In genomic region chr4:7535619-7536018, GRCh38 we compare ENCODE assay signal across 23 cellular contexts.
DNase-seq lines count a peak whose midpoint lies in the region; ATAC-seq, FAIRE-seq and TF ChIP-seq lines count a peak whose summit lies in the region.
"Had no signal": no experiment of that assay in that cellular context is flagged by ENCODE, and none has a peak within 500 bp of the region (broad histone marks: within the 10 kb centered on the region; RNA-seq: fewer than 3 reads in every experiment).

No MANE protein-coding gene starts in this region.

- H3K23me2 ChIP-seq in H1 (ENCODE audit: low read depth, low read length): no peaks in the 10 kb centered on the region

- CTCF ChIA-PET in activated CD4-positive, alpha-beta T cell treated with anti-CD3 and anti-CD28 coated beads, Interleukin-2, amount 10 ng/mL, durations not matched to agents 7 days and 5 days (lab: Charles Lee): no interaction called here
- CTCF ChIA-PET in H1 (lab: Charles Lee; ENCODE audit: partially characterized antibody): interaction anchor here (1.7 kb wide), 1 partner anchor 341 kb away, joined by 4 read pairs; no protein-coding TSS in a partner anchor

- ATAC-seq in GM21360 (IDR thresholded peaks at IDR 0.05; ENCODE audit: unreplicated experiment): no peak
- ATAC-seq: CD8-positive, alpha-beta T cell had no signal

- H3K56ac ChIP-seq in H1 (replicated peaks; ENCODE audit: insufficient read length, low read depth, low read length): no peak overlapping the region

- H2BK120ac ChIP-seq in H1 (replicated peaks; ENCODE audit: low read depth, low read length) (no peak overlapping the region), neuronal stem cell (ENCODE audit: low read depth, low read length) (no peak overlapping the region)

- H3K79me2 ChIP-seq in H1 (ENCODE audit: control insufficient read depth in 1 of 2, insufficient read depth in 2 of 2, low read length in 2 of 2): no peaks in the 10 kb centered on the region

- TF ChIP-seq POLR2A in H1 (IDR thresholded peaks at IDR 0.05; ENCODE audit: control extremely low read depth in 1 of 2, low read depth in 2 of 2, low read length in 2 of 2): no peak

- 91% methylated on average over 11 of the region's 11 CpGs; no CpG with 5 or more reads in 1 of the 2 experiments for WGBS in H1 (ENCODE audit: extremely low coverage in 1 of 2, insufficient coverage in 1 of 2, insufficient read length in 1 of 2, insufficient replicate concordance in 2 of 2, low coverage in 1 of 2, low lambda C conversion rate in 2 of 2, missing lambda C conversion rate in 1 of 2), 2 experiments
- no CpG with 5 or more reads among the region's 11 CpGs for WGBS in neuronal stem cell (ENCODE audit: extremely low coverage in 2 of 2, insufficient read length in 2 of 2, insufficient replicate concordance in 1 of 2), 2 donors

- H3K4me3 ChIP-seq in H1 (ENCODE audit: extremely low read depth in 1 of 4, insufficient read depth in 2 of 4, low read depth in 3 of 4, low read length in 4 of 4) (no peak overlapping the region), neuronal stem cell (ENCODE audit: low read length in 2 of 2) (no peak overlapping the region)
- H3K4me3 ChIP-seq: BLaER1 treated with 17β-estradiol and CSF1 and Interleukin-3, amounts not matched to agents 10 nM and 100 nM had no signal

- peaks cover 1% of the 10 kb centered on the region for H3K36me3 Mint-ChIP-seq in activated CD4-positive, alpha-beta T cell treated with anti-CD3 and anti-CD28 coated beads, Interleukin-2, amount 10 ng/mL, durations not matched to agents 7 days and 5 days (ENCODE audit: low read depth)
- H3K36me3 Mint-ChIP-seq: CD8-positive, alpha-beta T cell had no signal

- H4K5ac ChIP-seq in H1 (ENCODE audit: insufficient read length, low read depth, low read length): no peak overlapping the region

- H3K36me3 ChIP-seq in H1 (ENCODE audit: control insufficient read depth in 2 of 4, insufficient read depth in 4 of 4, low read length in 3 of 4): no peaks in the 10 kb centered on the region
- H3K36me3 ChIP-seq in neuronal stem cell (replicated peaks in 1 of 2; ENCODE audit: control insufficient read depth in 2 of 2, insufficient read depth in 2 of 2, low read length in 2 of 2): no peaks in the 10 kb centered on the region

- no peak for TF ChIP-seq CTCF in H1 (IDR thresholded peaks at IDR 0.05; ENCODE audit: control extremely low read depth in 1 of 3, insufficient read depth in 1 of 3, low read depth in 1 of 3, low read length in 3 of 3)

- H3K9me3 Mint-ChIP-seq in activated CD4-positive, alpha-beta T cell treated with anti-CD3 and anti-CD28 coated beads, Interleukin-2, amount 10 ng/mL, durations not matched to agents 7 days and 5 days: no peaks in the 10 kb centered on the region
- H3K9me3 Mint-ChIP-seq: CD4-positive, alpha-beta T cell; CD8-positive, alpha-beta T cell had no signal

- H2BK5ac ChIP-seq in H1 (ENCODE audit: low read depth, low read length): no peak overlapping the region
- no peak overlapping the region for H2BK5ac ChIP-seq in neuronal stem cell (ENCODE audit: low read length)

- no peak overlapping the region for H3K14ac ChIP-seq in H1 (ENCODE audit: insufficient read length)
- H3K14ac ChIP-seq in neuronal stem cell (ENCODE audit: low read length): no peak overlapping the region

- TF ChIP-seq EP300 in H1 (IDR thresholded peaks at IDR 0.05; ENCODE audit: borderline replicate concordance in 1 of 2, low read depth in 2 of 2, low read length in 2 of 2): no peak

- H4K91ac ChIP-seq in H1 (replicated peaks; ENCODE audit: insufficient read length, low read length) (no peak overlapping the region), neuronal stem cell (ENCODE audit: low read depth, low read length, poor library complexity) (no peak overlapping the region)

- H3K27ac Mint-ChIP-seq in activated CD4-positive, alpha-beta T cell treated with anti-CD3 and anti-CD28 coated beads, Interleukin-2, amount 10 ng/mL, durations not matched to agents 7 days and 5 days: peak overlapping the region; percentile 7
- H3K27ac Mint-ChIP-seq: B cell; CD4-positive, alpha-beta T cell; CD8-positive, alpha-beta T cell had no signal

- TF ChIP-seq RAD21 in H1 (IDR thresholded peaks at IDR 0.05 in 1 of 2, conservative IDR thresholded peaks at IDR 0.05 in 1 of 2; ENCODE audit: low read depth in 2 of 2, low read length in 2 of 2): no peak

- H3K9me3 ChIP-seq in H1 (ENCODE audit: insufficient read depth in 2 of 2, low read depth in 1 of 2, low read length in 1 of 2): peaks cover 2 to 6% of the 10 kb centered on the region in 2 experiments; a peak in 2 of 4 replicates
- peaks cover 0 to 2% of the 10 kb centered on the region in 2 donors for H3K9me3 ChIP-seq in neuronal stem cell (replicated peaks in 1 of 2; ENCODE audit: control insufficient read depth in 2 of 2, insufficient read depth in 1 of 2, low read depth in 1 of 2, low read length in 2 of 2)
- H3K9me3 ChIP-seq: Caco-2 had no signal

- H2BK12ac ChIP-seq in H1 (ENCODE audit: low read depth, low read length) (no peak overlapping the region), neuronal stem cell (ENCODE audit: low read length) (no peak overlapping the region)

- H3K27me3 ChIP-seq in H1 (replicated peaks in 1 of 4; ENCODE audit: control insufficient read depth in 3 of 4, extremely low read depth in 1 of 4, insufficient read depth in 3 of 4, low read length in 3 of 4): no peaks in the 10 kb centered on the region
- peaks cover 0 to 16% (median 0%) of the 10 kb centered on the region in 3 experiments for H3K27me3 ChIP-seq in neuronal stem cell (ENCODE audit: control insufficient read depth in 3 of 3, insufficient read depth in 3 of 3, low read depth in 1 of 3, low read length in 3 of 3)
- H3K27me3 ChIP-seq: BLaER1 treated with 17β-estradiol and CSF1 and Interleukin-3, amounts not matched to agents 10 nM and 100 nM had no signal

- H3K9ac ChIP-seq in H1 (replicated peaks in 1 of 4; ENCODE audit: extremely low read depth in 1 of 4, low read depth in 3 of 4, low read length in 3 of 4) (no peak overlapping the region), neuronal stem cell (ENCODE audit: low read depth, low read length, poor library complexity) (no peak overlapping the region)
- H3K9ac ChIP-seq: BLaER1 treated with 17β-estradiol and CSF1 and Interleukin-3, amounts not matched to agents 10 nM and 100 nM had no signal

- no peaks in the 10 kb centered on the region for H3K27me3 Mint-ChIP-seq in activated CD4-positive, alpha-beta T cell treated with anti-CD3 and anti-CD28 coated beads, Interleukin-2, amount 10 ng/mL, durations not matched to agents 7 days and 5 days

- H4K20me1 ChIP-seq in H1 (replicated peaks in 1 of 2; ENCODE audit: control insufficient read depth in 1 of 2, insufficient read depth in 2 of 2, low read length in 2 of 2): no peaks in the 10 kb centered on the region

- H3K18ac ChIP-seq in H1 (ENCODE audit: extremely low read depth, low read length): no peak overlapping the region
- H3K18ac ChIP-seq in neuronal stem cell (ENCODE audit: low read length): peak overlapping the region; percentile 7

- H3K4me1 Mint-ChIP-seq in activated CD4-positive, alpha-beta T cell treated with anti-CD3 and anti-CD28 coated beads, Interleukin-2, amount 10 ng/mL, durations not matched to agents 7 days and 5 days: peaks cover 6% of the 10 kb centered on the region
- H3K4me1 Mint-ChIP-seq: B cell had no signal

- H3K23ac ChIP-seq in H1 (ENCODE audit: insufficient read length) (no peak overlapping the region), neuronal stem cell (ENCODE audit: low read depth, low read length, poor library complexity) (no peak overlapping the region)

- DNase-seq in activated CD4-positive, alpha-beta T cell treated with anti-CD3 and anti-CD28 coated beads, Interleukin-2, amount 10 ng/mL, durations not matched to agents 7 days and 5 days: no peak
- no peak for DNase-seq in activated CD4-positive, alpha-beta T cell treated with anti-CD3 and anti-CD28 coated beads, Interleukin-2, amount 50 U/mL, for 1 hour
- DNase-seq in Ammon's horn (ENCODE audit: low spot score): peak; percentile 19
- no peak for DNase-seq in H1 (ENCODE audit: low read depth in 1 of 2, low spot score in 2 of 2)
- no peak for DNase-seq in neuronal stem cell (ENCODE audit: low spot score)
- DNase-seq in SKM-1 (lab: John Stamatoyannopoulos, UW; ENCODE audit: unreplicated experiment): no peak
- DNase-seq: 8988T; ACHN; Caco-2; Calu3; CD4-positive, alpha-beta T cell; DMS79 treated with DMSO at 0.1 percent for 48 hours; GF-D8 had no signal

- no peak for FAIRE-seq in H1 (lab: Jason Lieb, UNC)
- FAIRE-seq: A204.1, D721Med, G401.6, GM12891, GM19239 had no signal

- POLR2A ChIA-PET in activated CD4-positive, alpha-beta T cell treated with anti-CD3 and anti-CD28 coated beads, Interleukin-2, amount 10 ng/mL, durations not matched to agents 7 days and 5 days (lab: Charles Lee): no interaction called here
- POLR2A ChIA-PET in H1 (lab: Charles Lee; ENCODE audit: partially characterized antibody): no interaction called here

- H4K8ac ChIP-seq in H1 (ENCODE audit: extremely low read depth, insufficient read depth, low read length): peak overlapping the region; percentile 14; the same call in 1 of the 2 replicates
- no peak overlapping the region for H4K8ac ChIP-seq in neuronal stem cell (ENCODE audit: low read depth, low read length)

- H2AFZ ChIP-seq in H1 (ENCODE audit: low read length): no peak overlapping the region
- no peak overlapping the region for H2AFZ ChIP-seq in neuronal stem cell (ENCODE audit: low read length)

- H2BK20ac ChIP-seq in H1 (ENCODE audit: low read length): no peak overlapping the region

- H2AK5ac ChIP-seq in H1 (ENCODE audit: low read depth, low read length) (no peak overlapping the region), neuronal stem cell (ENCODE audit: low read depth, low read length) (peak overlapping the region; percentile 77)

- H3K4ac ChIP-seq in H1 (replicated peaks; ENCODE audit: insufficient read length, low read depth, low read length): no peak overlapping the region
- H3K4ac ChIP-seq in neuronal stem cell (ENCODE audit: low read length): no peak overlapping the region

- H3K79me1 ChIP-seq in H1 (ENCODE audit: low read depth, low read length) (no peaks in the 10 kb centered on the region), neuronal stem cell (ENCODE audit: low read depth, low read length) (peaks cover 2% of the 10 kb centered on the region)

- H3K27ac ChIP-seq in H1 (ENCODE audit: low read depth, low read length) (no peak overlapping the region), neuronal stem cell (replicated peaks; ENCODE audit: low read length) (no peak overlapping the region)
- H3K27ac ChIP-seq: BLaER1 treated with 17β-estradiol and CSF1 and Interleukin-3, amounts not matched to agents 10 nM and 100 nM; C4-2B had no signal

- peaks cover 0 to 15% (median 6%) of the 10 kb centered on the region in 4 experiments; a peak in 5 of 7 replicates for H3K4me1 ChIP-seq in H1 (replicated peaks in 1 of 4; ENCODE audit: control insufficient read depth in 3 of 4, insufficient read depth in 4 of 4, low read length in 3 of 4)
- peaks cover 0 to 13% of the 10 kb centered on the region in 2 donors for H3K4me1 ChIP-seq in neuronal stem cell (ENCODE audit: control insufficient read depth in 2 of 2, insufficient read depth in 1 of 2, low read depth in 1 of 2, low read length in 2 of 2)
- H3K4me1 ChIP-seq: Caco-2 had no signal

- H3K4me2 ChIP-seq in H1 (ENCODE audit: insufficient read depth in 1 of 2, low read depth in 2 of 2, low read length in 2 of 2) (no peak overlapping the region), neuronal stem cell (ENCODE audit: insufficient read depth, low read length, poor library complexity, severe bottlenecking) (no peak overlapping the region)
- H3K4me2 ChIP-seq: BLaER1 treated with 17β-estradiol and CSF1 and Interleukin-3, amounts not matched to agents 10 nM and 100 nM had no signal

- no peak overlapping the region for H3K4me3 Mint-ChIP-seq in activated CD4-positive, alpha-beta T cell treated with anti-CD3 and anti-CD28 coated beads, Interleukin-2, amount 10 ng/mL, durations not matched to agents 7 days and 5 days
- H3K4me3 Mint-ChIP-seq: B cell; CD4-positive, alpha-beta T cell; CD8-positive, alpha-beta T cell had no signal

- no peak overlapping the region for H2BK15ac ChIP-seq in H1 (ENCODE audit: low read length)
- H2BK15ac ChIP-seq in neuronal stem cell (ENCODE audit: low read length): peak overlapping the region; percentile 18
